In the genomic region with DNA sequence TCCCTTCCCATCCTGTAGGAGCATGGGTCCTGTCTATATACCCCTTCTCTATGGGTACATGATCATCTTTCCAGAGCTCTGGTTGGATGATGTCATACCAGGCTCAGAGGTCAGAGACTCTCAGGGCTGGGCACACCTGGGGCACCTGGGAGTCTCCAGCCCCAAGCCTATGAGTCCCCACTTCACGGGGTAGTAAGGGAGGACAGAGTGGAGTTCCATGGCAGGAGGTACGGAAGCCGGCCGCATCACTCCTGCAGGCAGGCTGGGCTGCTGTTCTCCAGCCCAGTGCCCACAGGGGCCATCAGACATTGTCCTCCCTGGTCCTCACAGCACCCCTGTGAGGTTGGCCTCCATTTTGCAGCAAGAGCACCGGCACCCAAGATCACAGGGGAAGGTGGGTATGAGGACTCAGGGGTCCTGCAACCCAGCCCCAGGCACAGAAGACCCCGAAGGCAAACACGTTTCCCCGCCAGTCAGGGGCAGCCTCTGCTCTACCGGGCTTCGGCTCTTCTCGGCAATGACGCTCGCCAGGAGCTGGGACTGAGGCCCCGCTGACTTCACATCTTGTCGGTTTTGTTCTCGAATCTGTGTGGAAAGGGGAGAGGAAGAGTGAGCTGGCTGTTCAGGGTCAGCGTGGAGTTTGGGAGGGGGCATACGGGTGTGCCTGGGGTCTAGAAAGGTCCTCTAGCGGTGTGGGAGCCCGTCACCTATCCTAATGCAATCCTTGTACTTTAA, we compare ENCODE assay signal across 14 cellular contexts.
DNase-seq lines count a peak whose midpoint lies in the region; TF ChIP-seq lines count a peak whose summit lies in the region.
"Had no signal": no experiment of that assay in that cellular context is flagged by ENCODE, and none has a peak within 500 bp of the region (broad histone marks: within the 10 kb centered on the region; RNA-seq: fewer than 3 reads in every experiment).

No MANE protein-coding gene starts in this region.

- peak; percentile 10 for DNase-seq in H9
- DNase-seq in coronary artery (ENCODE audit: low spot score): peak; percentile 54
- peak; percentile 45 for DNase-seq in sigmoid colon
- no peak for DNase-seq in NCI-H82 (lab: John Stamatoyannopoulos, UW)
- DNase-seq in CD4-positive, alpha-beta memory T cell: no peak
- DNase-seq in NCI-H1092 treated with DMSO at 0.1 percent for 48 hours (lab: John Stamatoyannopoulos, UW): no peak
- DNase-seq: Caco-2; CD8-positive, alpha-beta memory T cell; DMS53; GF-D8; HCEC 1CT had no signal

- TF ChIP-seq CTCF in H9 (conservative IDR thresholded peaks at IDR 0.05): no peak
- no peak for TF ChIP-seq CTCF in HEK293 (tag by site-specific recombination; IDR thresholded peaks at IDR 0.05)
- TF ChIP-seq CTCF in coronary artery (IDR thresholded peaks at IDR 0.05): no peak
- TF ChIP-seq CTCF in sigmoid colon (IDR thresholded peaks at IDR 0.05): no peak

- H4K8ac ChIP-seq in H9 (replicated peaks; ENCODE audit: insufficient read length, low read depth, low read length): no peak overlapping the region

- H3K27ac ChIP-seq in H9 (ENCODE audit: insufficient read length, low read depth, low read length) (no peak overlapping the region), HEK293 (ENCODE audit: extremely low read depth, low read depth, low read length) (0 out of 2 replicates have a peak overlapping the region, but pooled peaks have one; percentile 8), coronary artery (no peak overlapping the region), sigmoid colon (no peak overlapping the region)
- H3K27ac ChIP-seq in CD4-positive, alpha-beta memory T cell (ENCODE audit: low read depth, low read length): no peak overlapping the region
- H3K27ac ChIP-seq: A549 had no signal

- TF ChIP-seq EP300 in sigmoid colon (IDR thresholded peaks at IDR 0.05): no peak

- no peak for TF ChIP-seq POLR2A in sigmoid colon (IDR thresholded peaks at IDR 0.05)

- H2AFZ ChIP-seq in H9 (ENCODE audit: low read length): no peak overlapping the region

- H3K27me3 Mint-ChIP-seq in H9 (ENCODE audit: low read depth): no peaks in the 10 kb centered on the region
- peaks cover 0 to 6% of the 10 kb centered on the region in 2 donors for H3K27me3 Mint-ChIP-seq in CD4-positive, alpha-beta memory T cell

- H3K9ac ChIP-seq in H9 (ENCODE audit: extremely low read depth, insufficient read length, low read length): no peak overlapping the region

- no peak overlapping the region for H2BK120ac ChIP-seq in H9 (ENCODE audit: low read depth, low read length, poor library complexity, severe bottlenecking)

- no peak overlapping the region for H3K14ac ChIP-seq in H9 (ENCODE audit: insufficient read depth, low read length)

- H4K91ac ChIP-seq in H9 (ENCODE audit: insufficient read length, low read depth, low read length): no peak overlapping the region

- no peak overlapping the region for H4K5ac ChIP-seq in H9 (ENCODE audit: insufficient read length, low read depth, low read length)

- H2AK5ac ChIP-seq in H9 (ENCODE audit: insufficient read length, low read length): no peak overlapping the region

- H2BK5ac ChIP-seq in H9 (ENCODE audit: insufficient read length, low read length): no peak overlapping the region

- no peak overlapping the region for H2BK20ac ChIP-seq in H9 (ENCODE audit: low read depth, low read length, poor library complexity, severe bottlenecking)

- H3K4me3 Mint-ChIP-seq in H9: no peak overlapping the region
- H3K4me3 Mint-ChIP-seq in CD4-positive, alpha-beta memory T cell: no peak overlapping the region
- H3K4me3 Mint-ChIP-seq: CD14-positive monocyte; CD8-positive, alpha-beta memory T cell had no signal

- no peaks in the 10 kb centered on the region for H3K9me3 Mint-ChIP-seq in H9
- peaks cover 0 to 2% (median 0%) of the 10 kb centered on the region in 8 donors for H3K9me3 Mint-ChIP-seq in CD4-positive, alpha-beta memory T cell
- H3K9me3 Mint-ChIP-seq: CD8-positive, alpha-beta memory T cell had no signal

- no peaks in the 10 kb centered on the region for H4K20me1 ChIP-seq in H9 (ENCODE audit: control insufficient read depth, insufficient read depth, insufficient read length)

- peaks cover 0 to 5% of the 10 kb centered on the region in 2 experiments; a peak in 2 of 4 replicates for H3K4me1 Mint-ChIP-seq in H9
- no peaks in the 10 kb centered on the region for H3K4me1 Mint-ChIP-seq in CD4-positive, alpha-beta memory T cell
- H3K4me1 Mint-ChIP-seq: CD8-positive, alpha-beta memory T cell had no signal

- no peaks in the 10 kb centered on the region for H3K79me2 ChIP-seq in H9 (ENCODE audit: insufficient read depth, low read length)

- H3K36me3 ChIP-seq in HEK293 (ENCODE audit: control insufficient read depth in 2 of 2, insufficient read depth in 1 of 2, low read length in 2 of 2): peaks cover 0 to 39% of the 10 kb centered on the region in 2 experiments; a peak in 1 of 3 replicates
- no peaks in the 10 kb centered on the region for H3K36me3 ChIP-seq in sigmoid colon
- no peaks in the 10 kb centered on the region for H3K36me3 ChIP-seq in CD4-positive, alpha-beta memory T cell (ENCODE audit: insufficient read depth, low read length)

- no peaks in the 10 kb centered on the region for H3K23me2 ChIP-seq in H9 (ENCODE audit: insufficient read length, low read depth, low read length, poor library complexity, severe bottlenecking)

- no peak overlapping the region for H3K4me2 ChIP-seq in H9 (ENCODE audit: insufficient read depth, insufficient read length, low read length)
- H3K4me2 ChIP-seq: A549 had no signal

- POLR2A ChIA-PET in HEK293 (lab: Yijun Ruan, JAX): no interaction called here
- POLR2A ChIA-PET in CD4-positive, alpha-beta memory T cell (lab: Charles Lee; ENCODE audit: partially characterized antibody): no interaction called here

- no peak overlapping the region for H3K18ac ChIP-seq in H9 (ENCODE audit: insufficient read length, low read depth, low read length)

- H3K23ac ChIP-seq in H9 (ENCODE audit: insufficient read length, low read depth, low read length): no peak overlapping the region

- H3K4me1 ChIP-seq in H9 (ENCODE audit: insufficient read depth, low read length) (no peaks in the 10 kb centered on the region), HEK293 (ENCODE audit: control insufficient read depth, insufficient read depth, low read length) (0 out of 2 replicates have a peak, but pooled peaks cover 2% of the 10 kb centered on the region), sigmoid colon (no peaks in the 10 kb centered on the region)
- H3K4me1 ChIP-seq in CD4-positive, alpha-beta memory T cell (ENCODE audit: insufficient read depth, low read length): no peaks in the 10 kb centered on the region
- H3K4me1 ChIP-seq: Caco-2 had no signal

- no peaks in the 10 kb centered on the region for H3K9me3 ChIP-seq in H9 (ENCODE audit: control insufficient read depth, low read depth, low read length)
- no peaks in the 10 kb centered on the region for H3K9me3 ChIP-seq in HEK293 (ENCODE audit: control insufficient read depth, insufficient read depth, low read depth, low read length)
- H3K9me3 ChIP-seq in sigmoid colon: no peaks in the 10 kb centered on the region
- no peaks in the 10 kb centered on the region for H3K9me3 ChIP-seq in CD4-positive, alpha-beta memory T cell (ENCODE audit: control insufficient read depth in 1 of 2, low read length in 2 of 2)
- H3K9me3 ChIP-seq: A549, Caco-2 had no signal

- no peak overlapping the region for H3K56ac ChIP-seq in H9 (ENCODE audit: insufficient read length, low read depth, low read length)

- H3K79me1 ChIP-seq in H9 (ENCODE audit: insufficient read depth, low read depth, low read length, poor library complexity, severe bottlenecking): no peaks in the 10 kb centered on the region

- CTCF ChIA-PET in HEK293 (lab: Yijun Ruan, JAX): interaction anchor here (2.0 kb wide), 1 partner anchor 10 kb away, joined by 6 read pairs; no protein-coding TSS in a partner anchor
- CTCF ChIA-PET in CD4-positive, alpha-beta memory T cell (lab: Charles Lee; ENCODE audit: partially characterized antibody): no interaction called here

- H3T11ph ChIP-seq in H9 (ENCODE audit: low read length): no peak overlapping the region

- H3K27me3 ChIP-seq in H9 (ENCODE audit: insufficient read depth, low read length) (no peaks in the 10 kb centered on the region), sigmoid colon (no peaks in the 10 kb centered on the region)
- peaks cover 3% of the 10 kb centered on the region for H3K27me3 ChIP-seq in CD4-positive, alpha-beta memory T cell (ENCODE audit: insufficient read depth, low read length)

- intact Hi-C loops in sigmoid colon (cut with DNase I): no loop called here
- intact Hi-C loops in CD4-positive, alpha-beta memory T cell (cut with micrococcal nuclease): no loop called here

- no peak overlapping the region for H2BK12ac ChIP-seq in H9 (ENCODE audit: insufficient read length, low read depth, low read length)

- peak overlapping the region in 1 of 3 experiments; percentile 88; a peak in 1 of 7 replicates for H3K27ac Mint-ChIP-seq in H9
- H3K27ac Mint-ChIP-seq in CD4-positive, alpha-beta memory T cell: no peak overlapping the region
- H3K27ac Mint-ChIP-seq: CD14-positive monocyte; CD8-positive, alpha-beta memory T cell had no signal

- no peak overlapping the region for H3K4ac ChIP-seq in H9 (ENCODE audit: low read depth, low read length)

- H3K4me3 ChIP-seq in HEK293 (ENCODE audit: low read depth, low read length) (no peak overlapping the region), coronary artery (no peak overlapping the region), sigmoid colon (no peak overlapping the region)
- H3K4me3 ChIP-seq in CD4-positive, alpha-beta memory T cell (ENCODE audit: low read length in 2 of 2): no peak overlapping the region
- H3K4me3 ChIP-seq: A549 had no signal

- H2BK15ac ChIP-seq in H9 (ENCODE audit: low read depth, low read length): no peak overlapping the region

- H3K36me3 Mint-ChIP-seq in H9 (ENCODE audit: insufficient read depth in 1 of 3, low read depth in 3 of 3): peaks cover 63 to 86% (median 64%) of the 10 kb centered on the region in 3 experiments
- no peaks in the 10 kb centered on the region for H3K36me3 Mint-ChIP-seq in CD4-positive, alpha-beta memory T cell
- H3K36me3 Mint-ChIP-seq: CD14-positive monocyte; CD8-positive, alpha-beta memory T cell had no signal

- no CpG with 5 or more reads among the region's 20 CpGs for WGBS in H9 (ENCODE audit: extremely low coverage, insufficient read length, low lambda C conversion rate)
- WGBS in sigmoid colon, 2 donors: 92 to 93% methylated on average over 20 of the region's 20 CpGs

TF ChIP-seq in HEK293, 187 proteins besides CTCF, POLR2A, EP300 and RAD21 (continues in another document):
- TF ChIP-seq ZNF2 (tag by site-specific recombination; IDR thresholded peaks at IDR 0.05): no peak
- TF ChIP-seq HOXA7 (CRISPR knock-in tag; IDR thresholded peaks at IDR 0.05; ENCODE audit: borderline replicate concordance): no peak
- no peak for TF ChIP-seq KLF7 (tag by site-specific recombination; IDR thresholded peaks at IDR 0.05; ENCODE audit: borderline replicate concordance)
- TF ChIP-seq ZNF23 (tag by site-specific recombination; IDR thresholded peaks at IDR 0.05; ENCODE audit: borderline replicate concordance): no peak
- TF ChIP-seq ZNF404 (tag by site-specific recombination; IDR thresholded peaks at IDR 0.05): no peak
- TF ChIP-seq KLF9 (tag by site-specific recombination; IDR thresholded peaks at IDR 0.05; ENCODE audit: low read depth): no peak
- TF ChIP-seq ZSCAN23 (tag by site-specific recombination; IDR thresholded peaks at IDR 0.05): no peak
- no peak for TF ChIP-seq ZNF777 (tag by site-specific recombination; IDR thresholded peaks at IDR 0.05; ENCODE audit: borderline replicate concordance)

Comparison
In these comparisons a context has a peak if more than half of its experiments do, and no peak if none do; other contexts are left out.
1. DNase-seq: peak in H9 (single experiment), coronary artery (single experiment) and sigmoid colon (single experiment); none in NCI-H82 (single experiment), CD4-positive, alpha-beta memory T cell (0 of 5) and NCI-H1092 treated with DMSO at 0.1 percent for 48 hours (single experiment).